In the genomic region with DNA sequence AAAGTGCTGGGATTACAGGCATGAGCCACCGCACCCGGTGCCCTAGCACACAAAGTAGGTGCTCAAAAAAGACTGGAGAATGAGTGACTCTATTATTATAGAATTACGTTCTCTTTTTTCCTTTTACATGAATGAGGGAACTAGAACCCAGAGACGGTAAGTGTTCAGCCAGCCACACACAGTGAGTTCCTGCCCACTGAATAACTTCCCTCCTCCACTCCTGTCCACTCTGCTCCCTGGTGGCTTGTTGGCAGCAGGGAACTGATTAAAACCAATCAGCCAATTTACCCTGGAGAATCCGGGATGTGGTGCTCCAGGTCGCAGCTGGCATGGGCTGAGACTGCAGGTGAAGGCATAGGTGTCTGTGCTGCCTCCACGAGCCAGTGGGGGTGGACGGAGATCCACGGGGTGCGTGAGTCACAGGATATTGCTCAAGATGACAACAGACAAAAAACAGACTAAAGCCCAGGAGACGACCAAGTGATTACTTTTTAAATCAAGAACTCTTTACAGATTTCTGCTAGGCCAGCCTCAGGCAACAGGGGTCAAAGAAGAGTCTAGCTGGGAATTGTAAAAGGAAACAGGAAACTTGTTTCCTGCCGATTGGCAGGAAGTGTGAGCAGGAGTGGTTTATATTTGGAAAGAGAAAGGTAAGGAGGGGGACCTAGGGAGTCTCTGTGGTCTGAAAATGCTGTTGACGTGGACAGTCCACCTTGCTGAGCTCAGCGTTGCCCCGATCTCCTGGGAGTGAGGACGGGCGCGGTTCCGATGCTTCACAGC, we compare ENCODE assay signal across 9 cellular contexts.
DNase-seq lines count a peak whose midpoint lies in the region; ATAC-seq lines count a peak whose summit lies in the region.
"Had no signal": no experiment of that assay in that cellular context is flagged by ENCODE, and none has a peak within 500 bp of the region (broad histone marks: within the 10 kb centered on the region; RNA-seq: fewer than 3 reads in every experiment).

No MANE protein-coding gene starts in this region.

- no peaks in the 10 kb centered on the region for H3K9me3 ChIP-seq in MG63
- no peaks in the 10 kb centered on the region for H3K9me3 ChIP-seq in mesenchymal stem cell (ENCODE audit: control insufficient read depth, low read length)

- no peak overlapping the region for H2AK5ac ChIP-seq in mesenchymal stem cell (ENCODE audit: low read length, severe bottlenecking)

- peaks cover 5% of the 10 kb centered on the region for H3K4me1 ChIP-seq in mesenchymal stem cell (ENCODE audit: control insufficient read depth, insufficient read depth, low read depth, low read length)

- H3K79me1 ChIP-seq in mesenchymal stem cell (replicated peaks; ENCODE audit: low read length, poor library complexity, severe bottlenecking): no peaks in the 10 kb centered on the region

- peak overlapping the region; percentile 92 for H4K91ac ChIP-seq in mesenchymal stem cell (ENCODE audit: low read length)

- DNase-seq in AG20443 (ENCODE audit: low spot score) (peak; percentile 81), MG63 (peak; percentile 62), dermis blood vessel endothelial cell (peak; percentile 67), mesenchymal stem cell (peak; percentile 85), cerebellar cortex (ENCODE audit: low spot score) (no peak), OCI-M2 (lab: John Stamatoyannopoulos, UW; ENCODE audit: unreplicated experiment) (no peak), NCI-H1105 (lab: John Stamatoyannopoulos, UW) (no peak)
- DNase-seq: activated B cell treated with CpG ODN at 0.5 μM for 24 hours had no signal

- no peak overlapping the region for H3K4me3 ChIP-seq in MG63
- H3K4me3 ChIP-seq in mesenchymal stem cell (ENCODE audit: insufficient read depth in 1 of 2, low read depth in 1 of 2, low read length in 2 of 2): peak overlapping the region in 1 of 2 experiments; percentile 37

- H3K27me3 ChIP-seq in MG63 (no peaks in the 10 kb centered on the region), mesenchymal stem cell (ENCODE audit: control insufficient read depth in 1 of 2, insufficient read depth in 1 of 2, low read length in 2 of 2) (peaks cover 0 to 27% of the 10 kb centered on the region in 2 experiments)

- ATAC-seq in HG03571 (IDR thresholded peaks at IDR 0.05; ENCODE audit: unreplicated experiment): no peak

- H3K36me3 ChIP-seq in MG63: no peaks in the 10 kb centered on the region
- H3K36me3 ChIP-seq in mesenchymal stem cell (ENCODE audit: control insufficient read depth in 1 of 2, insufficient read depth in 2 of 2, low read depth in 1 of 2, low read length in 2 of 2): no peaks in the 10 kb centered on the region

- H3K27ac ChIP-seq in mesenchymal stem cell (ENCODE audit: low read length, poor library complexity, severe bottlenecking): no peak overlapping the region

- 43% methylated on average over 12 of the region's 19 CpGs for WGBS in mesenchymal stem cell

- peak overlapping the region; percentile 91 for H4K8ac ChIP-seq in mesenchymal stem cell (ENCODE audit: low read length)

- H3K4me2 ChIP-seq in mesenchymal stem cell (ENCODE audit: low read length, poor library complexity, severe bottlenecking): no peak overlapping the region

- H2BK5ac ChIP-seq in mesenchymal stem cell (ENCODE audit: low read depth, low read length, poor library complexity, severe bottlenecking): no peak overlapping the region

- H3K9ac ChIP-seq in mesenchymal stem cell (ENCODE audit: low read length): peak overlapping the region; percentile 53

- peak overlapping the region; percentile 88 for H2BK120ac ChIP-seq in mesenchymal stem cell (ENCODE audit: low read depth, low read length)

- H2BK12ac ChIP-seq in mesenchymal stem cell (ENCODE audit: low read length in 2 of 2): peak overlapping the region in 1 of 2 experiments; percentile 88

- H2AFZ ChIP-seq in mesenchymal stem cell (ENCODE audit: low read depth, low read length): no peak overlapping the region

- H3K14ac ChIP-seq in mesenchymal stem cell (ENCODE audit: low read length in 2 of 2): no peak overlapping the region

- H3K23ac ChIP-seq in mesenchymal stem cell (ENCODE audit: low read length in 2 of 2): no peak overlapping the region

- H3K4ac ChIP-seq in mesenchymal stem cell (ENCODE audit: low read depth in 1 of 2, low read length in 2 of 2): peak overlapping the region; percentile 71 to 93

- peak overlapping the region; percentile 86 to 96 for H3K18ac ChIP-seq in mesenchymal stem cell (ENCODE audit: low read depth in 1 of 2, low read length in 2 of 2)

- H2BK15ac ChIP-seq in mesenchymal stem cell (ENCODE audit: low read depth, poor library complexity, severe bottlenecking): peak overlapping the region; percentile 92

Comparison
In these comparisons a context has a peak if more than half of its experiments do, and no peak if none do; other contexts are left out.
1. DNase-seq: peak in AG20443 (single experiment), MG63 (single experiment), dermis blood vessel endothelial cell (single experiment) and mesenchymal stem cell (single experiment); none in cerebellar cortex (single experiment), OCI-M2 (single experiment) and NCI-H1105 (single experiment).